In genomic region chr5:93793159-93793781, GRCh38 we compare ENCODE assay signal across 20 cellular contexts.
"Had no signal": no experiment of that assay in that cellular context is flagged by ENCODE, and none has a peak within 500 bp of the region (broad histone marks: within the 10 kb centered on the region; RNA-seq: fewer than 3 reads in every experiment).

No MANE protein-coding gene starts in this region.

- FAIRE-seq: small intestine had no signal

- H3K9me3 ChIP-seq: ovary, right atrium auricular region, sigmoid colon, upper lobe of left lung, vagina had no signal

- H3K4me3 ChIP-seq: dorsolateral prefrontal cortex, hepatocyte, neural progenitor cell, ovary, right atrium auricular region, sigmoid colon, upper lobe of left lung, vagina had no signal

- DNase-seq: cortex of kidney; dorsolateral prefrontal cortex; effector CD8-positive, alpha-beta T cell; foreskin melanocyte; head of caudate nucleus; kidney glomerular epithelial cell; naive thymus-derived CD8-positive, alpha-beta T cell; nucleus accumbens; ovary; sigmoid colon; small intestine; stimulated activated CD4-positive, alpha-beta T cell treated with anti-CD3 and anti-CD28 coated beads, Interleukin-12 subunit alpha, Interleukin-12 subunit beta, amount 100 ng/mL, for 4 hours; stimulated activated CD4-positive, alpha-beta T cell treated with anti-CD3 and anti-CD28 coated beads, Interleukin-2, amount 100 ng/mL, for 48 hours; stimulated activated naive CD4-positive, alpha-beta T cell treated with Interleukin-2 at 50 U/mL for 16 hours; upper lobe of left lung had no signal

- H3K36me3 ChIP-seq: neural progenitor cell, ovary, right atrium auricular region, sigmoid colon, vagina had no signal

- H3K4me2 ChIP-seq: hepatocyte, neural progenitor cell had no signal

- H3K27me3 ChIP-seq: dorsolateral prefrontal cortex, hepatocyte, neural progenitor cell, ovary, right atrium auricular region, sigmoid colon, upper lobe of left lung, vagina had no signal

- H2AFZ ChIP-seq: hepatocyte, neural progenitor cell had no signal

- H3K27ac ChIP-seq: dorsolateral prefrontal cortex, epithelial cell of prostate, hepatocyte, neural progenitor cell, ovary, right atrium auricular region, sigmoid colon, upper lobe of left lung, vagina had no signal

- H3K9ac ChIP-seq: neural progenitor cell had no signal

- H3K4me1 ChIP-seq: neural progenitor cell, right atrium auricular region, sigmoid colon, vagina had no signal

- H3K79me2 ChIP-seq: hepatocyte had no signal

- ATAC-seq: naive thymus-derived CD8-positive, alpha-beta T cell had no signal
